In the genomic region with DNA sequence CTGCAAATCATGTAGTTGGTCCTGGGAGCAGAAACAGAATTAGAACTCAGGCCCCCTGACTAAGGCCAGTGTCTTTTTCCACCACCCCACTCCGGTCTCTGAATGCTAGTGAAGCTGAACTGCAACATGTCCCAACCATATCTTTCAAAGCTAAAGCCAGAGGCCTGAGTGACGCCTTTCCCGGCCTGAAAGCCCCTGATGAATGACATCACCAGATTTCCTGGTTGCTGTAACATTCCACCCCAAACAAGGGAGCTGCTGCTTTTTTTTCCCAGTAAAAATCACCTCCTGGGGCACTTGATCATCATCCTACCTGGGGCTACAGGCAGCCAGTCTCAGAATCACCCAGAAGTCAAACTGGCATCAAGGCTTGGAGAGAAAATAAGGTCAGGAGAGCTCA, we compare ENCODE assay signal across 14 cellular contexts.
DNase-seq lines count a peak whose midpoint lies in the region; ATAC-seq and TF ChIP-seq lines count a peak whose summit lies in the region.
"Had no signal": no experiment of that assay in that cellular context is flagged by ENCODE, and none has a peak within 500 bp of the region (broad histone marks: within the 10 kb centered on the region; RNA-seq: fewer than 3 reads in every experiment).

No MANE protein-coding gene starts in this region.

- CTCF ChIA-PET in HEK293 (lab: Yijun Ruan, JAX) = interaction anchor here (0.7 to 0.8 kb wide), 2 partner anchors 9 to 76 kb away, joined by 3 to 5 read pairs; no protein-coding TSS in a partner anchor

- no peaks in the 10 kb centered on the region for H3K79me2 ChIP-seq in parathyroid adenoma

- H3K27ac ChIP-seq in HEK293 (ENCODE audit: extremely low read depth, low read depth, low read length) = no peak overlapping the region
- peak overlapping the region; percentile 64 for H3K27ac ChIP-seq in VCaP
- H3K27ac ChIP-seq in parathyroid adenoma = peak overlapping the region; percentile 37
- H3K27ac ChIP-seq: KMS-11 had no signal

- DNase-seq in fibroblast of villous mesenchyme (ENCODE audit: low read depth) (peak; percentile 18), H4 (ENCODE audit: low spot score) (no peak), GM19238 (ENCODE audit: insufficient read length, low spot score) (no peak)
- DNase-seq: activated CD4-positive, alpha-beta T cell treated with anti-CD3 and anti-CD28 coated beads, Interleukin-2, amount 50 U/mL, for 48 hours; activated gamma-delta T cell treated with Interleukin-2 at 50 U/mL for 16 hours; heart right ventricle; NCI-H2107 had no signal

- ATAC-seq in GM18870 (IDR thresholded peaks at IDR 0.05; ENCODE audit: unreplicated experiment) (no peak), HG02885 (IDR thresholded peaks at IDR 0.05; ENCODE audit: poor library complexity, unreplicated experiment) (no peak)
- ATAC-seq: HCT116 had no signal

- H3K4me1 ChIP-seq in HEK293 (ENCODE audit: control insufficient read depth, insufficient read depth, low read length) (no peaks in the 10 kb centered on the region), parathyroid adenoma (peaks cover 22% of the 10 kb centered on the region)

- no peaks in the 10 kb centered on the region for H3K27me3 ChIP-seq in parathyroid adenoma (ENCODE audit: control insufficient read depth, insufficient read depth, low read length)

- TF ChIP-seq CTCF in HEK293 (tag by site-specific recombination; IDR thresholded peaks at IDR 0.05) (no peak), VCaP (conservative IDR thresholded peaks at IDR 0.05) (no peak), fibroblast of villous mesenchyme (IDR thresholded peaks at IDR 0.05; ENCODE audit: insufficient read depth, low read depth, low read length) (no peak), parathyroid adenoma (IDR thresholded peaks at IDR 0.05) (no peak)

- POLR2A ChIA-PET in HEK293 (lab: Yijun Ruan, JAX) = interaction anchor here (0.7 to 1.7 kb wide), 2 partner anchors 162 to 167 kb away, joined by 3 to 6 read pairs; partner anchors contain the start of gene ARL4C

- H3K36me3 ChIP-seq in HEK293 (ENCODE audit: control insufficient read depth in 2 of 2, insufficient read depth in 1 of 2, low read length in 2 of 2) (no peaks in the 10 kb centered on the region), parathyroid adenoma (ENCODE audit: control insufficient read depth, insufficient read depth, low read length) (no peaks in the 10 kb centered on the region)
- H3K36me3 ChIP-seq: heart right ventricle had no signal

- H3K4me3 ChIP-seq in HEK293 (ENCODE audit: low read depth, low read length) (no peak overlapping the region), fibroblast of villous mesenchyme (ENCODE audit: low read depth, low read length) (no peak overlapping the region), parathyroid adenoma (ENCODE audit: low read depth, low read length) (no peak overlapping the region)
- H3K4me3 ChIP-seq: heart right ventricle had no signal

- H2AFZ ChIP-seq in parathyroid adenoma = no peak overlapping the region

- no peak overlapping the region for H3K4me2 ChIP-seq in parathyroid adenoma (ENCODE audit: low read length)
- H3K4me2 ChIP-seq: KMS-11 had no signal

- H3K9ac ChIP-seq in parathyroid adenoma = no peak overlapping the region
- H3K9ac ChIP-seq: KMS-11 had no signal

- H3K9me3 ChIP-seq in HEK293 (ENCODE audit: control insufficient read depth, insufficient read depth, low read depth, low read length) (no peaks in the 10 kb centered on the region), parathyroid adenoma (ENCODE audit: control insufficient read depth, low read length) (no peaks in the 10 kb centered on the region)
- H3K9me3 ChIP-seq: heart right ventricle had no signal

TF ChIP-seq in HEK293, 187 proteins besides CTCF, POLR2A, EP300 and RAD21:
- TF ChIP-seq ZXDB (tag by site-specific recombination; IDR thresholded peaks at IDR 0.05) = 0 out of 2 replicates have a peak, but pooled peaks have one; percentile 14
- TF ChIP-seq ZNF76 (tag by site-specific recombination; IDR thresholded peaks at IDR 0.05; ENCODE audit: borderline replicate concordance, low read depth) = no peak
- TF ChIP-seq, protein P1, sequence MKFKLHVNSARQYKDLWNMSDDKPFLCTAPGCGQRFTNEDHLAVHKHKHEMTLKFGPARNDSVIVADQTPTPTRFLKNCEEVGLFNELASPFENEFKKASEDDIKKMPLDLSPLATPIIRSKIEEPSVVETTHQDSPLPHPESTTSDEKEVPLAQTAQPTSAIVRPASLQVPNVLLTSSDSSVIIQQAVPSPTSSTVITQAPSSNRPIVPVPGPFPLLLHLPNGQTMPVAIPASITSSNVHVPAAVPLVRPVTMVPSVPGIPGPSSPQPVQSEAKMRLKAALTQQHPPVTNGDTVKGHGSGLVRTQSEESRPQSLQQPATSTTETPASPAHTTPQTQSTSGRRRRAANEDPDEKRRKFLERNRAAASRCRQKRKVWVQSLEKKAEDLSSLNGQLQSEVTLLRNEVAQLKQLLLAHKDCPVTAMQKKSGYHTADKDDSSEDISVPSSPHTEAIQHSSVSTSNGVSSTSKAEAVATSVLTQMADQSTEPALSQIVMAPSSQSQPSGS (tag by site-specific recombination; IDR thresholded peaks at IDR 0.05; ENCODE audit: low read depth) = peak; percentile 88
- peak; percentile 76 for TF ChIP-seq ZNF629 (tag by site-specific recombination; IDR thresholded peaks at IDR 0.05)
- peak; percentile 52; the same call in 1 of the 2 replicates for TF ChIP-seq ZBTB21 (tag by site-specific recombination; IDR thresholded peaks at IDR 0.05)
- no peak for TF ChIP-seq ZFHX2 (tag by site-specific recombination; conservative IDR thresholded peaks at IDR 0.05)
